ENCODE assay signal across 17 cellular contexts in the genomic region with DNA sequence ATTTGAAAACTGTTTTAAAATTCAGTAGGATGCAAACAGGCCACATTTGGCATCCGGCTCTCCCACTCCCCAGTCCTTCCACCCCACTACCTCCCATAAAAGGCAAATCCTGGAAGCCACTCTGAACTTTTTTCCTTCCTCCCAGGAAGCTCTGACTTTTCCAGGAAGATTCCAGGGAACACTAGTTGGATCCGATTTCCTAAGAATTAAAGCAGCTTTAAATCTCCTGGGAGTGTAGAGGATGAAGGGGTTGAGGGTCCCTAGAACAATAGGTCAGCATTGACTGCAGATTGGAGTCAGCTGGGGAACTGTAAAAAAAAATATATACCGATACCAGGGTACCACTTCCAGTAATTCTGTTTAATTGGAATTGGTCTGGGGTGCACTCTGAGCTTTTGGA.
A peak's percentile ranks its signal among the peaks of the same experiment; 100 is the strongest.
DNase-seq lines count a peak whose midpoint lies in the region; ATAC-seq, FAIRE-seq and TF ChIP-seq lines count a peak whose summit lies in the region.
"Had no signal": no experiment of that assay in that cellular context is flagged by ENCODE, and none has a peak within 500 bp of the region (broad histone marks: within the 10 kb centered on the region; RNA-seq: fewer than 3 reads in every experiment).

No MANE protein-coding gene starts in this region.

- intact Hi-C loops in Panc1 (cut with micrococcal nuclease; ENCODE audit: unreplicated experiment) (no loop called here), transverse colon (cut with DNase I; ENCODE audit: low total_unique reads) (no loop called here)

- H3K36me3 ChIP-seq in Panc1 (ENCODE audit: control insufficient read depth, insufficient read depth, low read length) (peaks cover 16% of the 10 kb centered on the region; the same call in 1 of the 2 replicates), transverse colon (no peaks in the 10 kb centered on the region)

- H3K27ac Mint-ChIP-seq in endothelial cell (ENCODE audit: unreplicated experiment) (peak overlapping the region; percentile 58), mesothelial cell of epicardium (peak overlapping the region; percentile 7), type B pancreatic cell (no peak overlapping the region)
- H3K27ac Mint-ChIP-seq: activated naive CD4-positive, alpha-beta T cell treated with anti-CD3 and anti-CD28 coated beads, Interleukin-2, amount 10 ng/mL, durations not matched to agents 7 days and 5 days had no signal

- H3K9me3 Mint-ChIP-seq in endothelial cell (ENCODE audit: unreplicated experiment) (no peaks in the 10 kb centered on the region), mesothelial cell of epicardium (no peaks in the 10 kb centered on the region), type B pancreatic cell (no peaks in the 10 kb centered on the region)
- H3K9me3 Mint-ChIP-seq: activated naive CD4-positive, alpha-beta T cell treated with anti-CD3 and anti-CD28 coated beads, Interleukin-2, amount 10 ng/mL, durations not matched to agents 7 days and 5 days had no signal

- no peak for FAIRE-seq in GM12891 (lab: Jason Lieb, UNC)
- FAIRE-seq: GM12892 had no signal

- TF ChIP-seq CTCF in Panc1 (IDR thresholded peaks at IDR 0.05), result no peak
- TF ChIP-seq CTCF in endothelial cell (IDR thresholded peaks at IDR 0.05; ENCODE audit: unreplicated experiment), result no peak
- no peak for TF ChIP-seq CTCF in mesothelial cell of epicardium (IDR thresholded peaks at IDR 0.05; ENCODE audit: unreplicated experiment)
- TF ChIP-seq CTCF in transverse colon (IDR thresholded peaks at IDR 0.05), result no peak
- TF ChIP-seq CTCF in type B pancreatic cell (conservative IDR thresholded peaks at IDR 0.05), result no peak

- POLR2A ChIA-PET in Panc1 (lab: Charles Lee), result no interaction called here

- in situ Hi-C loops in Panc1 (cut with HindIII; ENCODE audit: low pct_unique_long_range_greater_than_20kb, low sequenced_read_pairs) (no loop called here), transverse colon (cut with MboI; ENCODE audit: low pct_ligation_motif_present in 1 of 4, low pct_unique_long_range_greater_than_20kb in 1 of 4, low sequenced_read_pairs in 3 of 4) (no loop called here)

- peaks cover 87% of the 10 kb centered on the region for H3K4me1 ChIP-seq in Panc1 (ENCODE audit: control insufficient read depth, insufficient read depth, low read length)
- H3K4me1 ChIP-seq in transverse colon, result peaks cover 0 to 21% (median 17%) of the 10 kb centered on the region in 4 donors

- H3K9me3 ChIP-seq in Panc1 (ENCODE audit: control insufficient read depth, insufficient read depth, low read depth, low read length) (no peaks in the 10 kb centered on the region), transverse colon (no peaks in the 10 kb centered on the region)

- no peak for TF ChIP-seq POLR2A in transverse colon (IDR thresholded peaks at IDR 0.05)
- TF ChIP-seq POLR2A in GM12891 (IDR thresholded peaks at IDR 0.05; ENCODE audit: low read depth, low read length), result no peak

- peaks cover 30% of the 10 kb centered on the region for H3K36me3 Mint-ChIP-seq in endothelial cell (ENCODE audit: low read depth, unreplicated experiment)
- no peaks in the 10 kb centered on the region for H3K36me3 Mint-ChIP-seq in mesothelial cell of epicardium
- peaks cover 3% of the 10 kb centered on the region for H3K36me3 Mint-ChIP-seq in type B pancreatic cell
- H3K36me3 Mint-ChIP-seq: activated naive CD4-positive, alpha-beta T cell treated with anti-CD3 and anti-CD28 coated beads, Interleukin-2, amount 10 ng/mL, durations not matched to agents 7 days and 5 days had no signal

- DNase-seq in Panc1 (ENCODE audit: low read depth, low spot score), result no peak
- no peak for DNase-seq in endothelial cell (ENCODE audit: low spot score)
- no peak for DNase-seq in mesothelial cell of epicardium (ENCODE audit: low spot score in 2 of 2, unreplicated experiment in 2 of 2)
- no peak for DNase-seq in transverse colon
- no peak for DNase-seq in type B pancreatic cell (ENCODE audit: extremely low spot score, unreplicated experiment)
- DNase-seq in Ammon's horn (ENCODE audit: low spot score), result no peak
- DNase-seq in GM12891 (ENCODE audit: insufficient read length, low spot score), result no peak
- DNase-seq: activated naive CD4-positive, alpha-beta T cell treated with anti-CD3 and anti-CD28 coated beads, Interleukin-2, amount 10 ng/mL, durations not matched to agents 7 days and 5 days; activated T-cell treated with anti-CD3 and anti-CD28 coated beads, Interleukin-2, amount 50 U/mL, for 48 hours; DMS79 treated with DMSO at 0.1 percent for 48 hours; Karpas-422; NCI-H1092; NK-92 treated with Interleukin-12 subunit alpha and Interleukin-12 subunit beta, amount 100 ng/mL, for 24 hours; occipital lobe; stimulated activated CD4-positive, alpha-beta T cell treated with anti-CD3 and anti-CD28 coated beads, Interleukin-15, amount 100 ng/mL, for 24 hours; SW 1271 had no signal

- H3K27me3 Mint-ChIP-seq in endothelial cell (ENCODE audit: unreplicated experiment), result peaks cover 6% of the 10 kb centered on the region
- no peaks in the 10 kb centered on the region for H3K27me3 Mint-ChIP-seq in mesothelial cell of epicardium (ENCODE audit: low read depth)
- H3K27me3 Mint-ChIP-seq in type B pancreatic cell, result no peaks in the 10 kb centered on the region
- H3K27me3 Mint-ChIP-seq: activated naive CD4-positive, alpha-beta T cell treated with anti-CD3 and anti-CD28 coated beads, Interleukin-2, amount 10 ng/mL, durations not matched to agents 7 days and 5 days had no signal

- peaks cover 49% of the 10 kb centered on the region for H3K4me1 Mint-ChIP-seq in endothelial cell (ENCODE audit: unreplicated experiment)
- H3K4me1 Mint-ChIP-seq in mesothelial cell of epicardium, result peaks cover 45% of the 10 kb centered on the region
- H3K4me1 Mint-ChIP-seq in type B pancreatic cell (ENCODE audit: unreplicated experiment), result peaks cover 15% of the 10 kb centered on the region
- H3K4me1 Mint-ChIP-seq: activated naive CD4-positive, alpha-beta T cell treated with anti-CD3 and anti-CD28 coated beads, Interleukin-2, amount 10 ng/mL, durations not matched to agents 7 days and 5 days had no signal

- BruUV-seq in Panc1 (replicated peaks; lab: Mats Ljungman, UMichigan), result no TSS peak

- H3K4me3 Mint-ChIP-seq in endothelial cell (ENCODE audit: unreplicated experiment), result no peak overlapping the region
- H3K4me3 Mint-ChIP-seq in mesothelial cell of epicardium, result no peak overlapping the region
- no peak overlapping the region for H3K4me3 Mint-ChIP-seq in type B pancreatic cell
- H3K4me3 Mint-ChIP-seq: activated naive CD4-positive, alpha-beta T cell treated with anti-CD3 and anti-CD28 coated beads, Interleukin-2, amount 10 ng/mL, durations not matched to agents 7 days and 5 days had no signal

- TF ChIP-seq EP300 in transverse colon (IDR thresholded peaks at IDR 0.05; ENCODE audit: low read depth), result no peak

- H3K27ac ChIP-seq in Panc1 (ENCODE audit: low read length), result peak overlapping the region; percentile 65
- H3K27ac ChIP-seq in transverse colon, result peak overlapping the region; percentile 51 to 65 (median 56)

- H3K4me3 ChIP-seq in Panc1 (ENCODE audit: low read depth in 2 of 2, low read length in 2 of 2) (no peak overlapping the region), transverse colon (no peak overlapping the region)

- CTCF ChIA-PET in Panc1 (lab: Charles Lee), result no interaction called here

- WGBS in transverse colon (ENCODE audit: low coverage in 1 of 2), 2 donors, result 75 to 96% methylated on average over 3 of the region's 3 CpGs

- H3K27me3 ChIP-seq in Panc1 (ENCODE audit: control insufficient read depth, insufficient read depth, low read length) (no peaks in the 10 kb centered on the region), transverse colon (no peaks in the 10 kb centered on the region)

- no peak for ATAC-seq in Panc1

TF ChIP-seq in GM12891, 5 proteins besides CTCF, POLR2A, EP300 and RAD21:
- TF ChIP-seq POU2F2 (IDR thresholded peaks at IDR 0.05; ENCODE audit: low read depth, low read length) (no peak), SPI1 (IDR thresholded peaks at IDR 0.05; ENCODE audit: low read depth, low read length) (no peak), PAX5 (IDR thresholded peaks at IDR 0.05; ENCODE audit: insufficient read depth, low read length, severe bottlenecking) (no peak), POLR2AphosphoS5 (IDR thresholded peaks at IDR 0.05; ENCODE audit: low read depth, low read length) (no peak), TAF1 (IDR thresholded peaks at IDR 0.05; ENCODE audit: low read depth, low read length) (no peak)
TF ChIP-seq in GM12891: peak in this region for 0.
